8 cellular contexts compared by ENCODE assay signal in the genomic region with DNA sequence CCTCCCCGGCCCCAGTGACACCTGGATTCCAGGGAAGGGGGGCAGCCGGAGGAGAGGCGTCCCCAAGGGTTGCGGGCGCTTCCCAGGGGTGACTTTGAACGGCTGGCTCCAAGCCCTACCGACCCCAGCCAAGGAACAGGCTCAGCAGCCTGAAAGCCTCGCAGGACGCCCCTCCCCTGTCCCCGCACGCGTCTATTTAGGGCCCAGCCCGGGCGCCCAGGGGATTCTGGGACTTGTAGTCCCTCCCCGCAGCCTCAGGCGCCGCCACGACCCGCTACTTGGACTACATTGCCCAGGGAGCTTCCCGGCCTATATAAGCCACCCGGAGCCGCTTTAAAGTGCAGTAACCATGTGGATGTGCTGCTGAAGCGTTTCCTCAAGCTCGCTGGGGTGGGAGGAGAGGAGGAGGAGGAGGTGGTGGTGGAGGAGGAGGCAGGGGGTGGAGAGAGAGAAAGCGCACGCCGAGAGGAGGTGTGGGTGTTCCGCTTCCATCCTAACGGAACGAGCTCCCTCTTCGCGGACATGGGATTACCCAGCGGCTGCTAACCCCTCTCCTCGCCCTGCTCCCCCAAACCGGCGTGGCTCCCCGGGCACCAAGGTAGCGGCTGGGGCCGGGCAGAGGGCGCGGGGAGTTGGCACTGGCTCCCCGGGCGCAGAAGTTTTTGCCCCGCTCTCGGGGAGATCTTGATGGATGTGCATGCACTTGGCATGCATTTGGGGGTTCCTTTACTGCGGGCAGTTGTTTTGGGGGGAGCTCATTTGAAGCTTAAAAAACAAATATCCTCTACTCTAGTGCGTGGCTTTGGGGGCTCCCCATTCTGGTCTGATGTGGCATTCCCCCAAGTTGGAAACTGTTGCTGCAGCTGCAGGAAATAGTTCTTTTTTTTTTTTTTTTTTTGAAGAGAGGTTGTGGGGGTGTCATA. TPM values are rescaled to one million over a fixed set of nuclear protein-coding genes. Genes with fewer than 3 reads are reported as not detected.
A peak's percentile ranks its signal among the peaks of the same experiment; 100 is the strongest.
DNase-seq lines count a peak whose midpoint lies in the region; ATAC-seq and TF ChIP-seq lines count a peak whose summit lies in the region.

A gene (plus strand): TSS at position 341 of the 923 bp plus-strand sequence. CDS start 23,144 bp downstream, outside the sequence.

- H3K27ac ChIP-seq in esophagus (ENCODE audit: low read depth in 2 of 2, low read length in 1 of 2) (peak within 1 kb of the TSS; percentile 65 to 82), muscle layer of colon (ENCODE audit: low read depth, low read length) (peak within 1 kb of the TSS; percentile 83)

- peak within 1 kb of the TSS; percentile 91 for H3K27ac Mint-ChIP-seq in activated T-cell treated with anti-CD3 and anti-CD28 coated beads, Interleukin-2, amount 50 U/mL, for 24 hours

- H3K27me3 Mint-ChIP-seq in activated T-cell treated with anti-CD3 and anti-CD28 coated beads, Interleukin-2, amount 50 U/mL, for 24 hours, result peaks cover 6% of the 10 kb centered on the region

- peak; percentile 41 for DNase-seq in DMS153 treated with DMSO at 0.1 percent for 48 hours (lab: John Stamatoyannopoulos, UW; ENCODE audit: unreplicated experiment)
- peak; percentile 99 for DNase-seq in KBM-7
- peak; percentile 96 for DNase-seq in activated T-cell treated with anti-CD3 and anti-CD28 coated beads, Interleukin-2, amount 50 U/mL, for 24 hours
- peak; percentile 91 for DNase-seq in stimulated activated CD8-positive, alpha-beta memory T cell treated with anti-CD3 and anti-CD28 coated beads, Interleukin-7, amount 100 ng/mL, for 24 hours (ENCODE audit: low read depth)

- H3K9me3 Mint-ChIP-seq in activated T-cell treated with anti-CD3 and anti-CD28 coated beads, Interleukin-2, amount 50 U/mL, for 24 hours, result no peaks in the 10 kb centered on the region

- H3K4me3 ChIP-seq in esophagus (ENCODE audit: low read depth in 1 of 2, low read length in 2 of 2), result peak within 1 kb of the TSS; percentile 66 to 67
- peak within 1 kb of the TSS; percentile 63 to 89 for H3K4me3 ChIP-seq in muscle layer of colon (ENCODE audit: low read depth in 1 of 2, low read length in 2 of 2)

- H3K36me3 ChIP-seq in esophagus (ENCODE audit: control insufficient read depth in 2 of 2, insufficient read depth in 2 of 2, low read length in 1 of 2) (no peaks in the 10 kb centered on the region), muscle layer of colon (ENCODE audit: insufficient read depth, low read length) (no peaks in the 10 kb centered on the region)

- H3K4me3 Mint-ChIP-seq in activated T-cell treated with anti-CD3 and anti-CD28 coated beads, Interleukin-2, amount 50 U/mL, for 24 hours, result peak within 1 kb of the TSS; percentile 93

- H3K4me1 Mint-ChIP-seq in activated T-cell treated with anti-CD3 and anti-CD28 coated beads, Interleukin-2, amount 50 U/mL, for 24 hours (ENCODE audit: low read depth), result peaks cover 51% of the 10 kb centered on the region

- H3K36me3 Mint-ChIP-seq in activated T-cell treated with anti-CD3 and anti-CD28 coated beads, Interleukin-2, amount 50 U/mL, for 24 hours (ENCODE audit: low read depth), result peaks cover 51% of the 10 kb centered on the region

- ATAC-seq in GM21717 (IDR thresholded peaks at IDR 0.05; ENCODE audit: unreplicated experiment), result peak; percentile 94

- peaks cover 0 to 3% of the 10 kb centered on the region in 2 donors for H3K4me1 ChIP-seq in esophagus (ENCODE audit: control insufficient read depth in 2 of 2, insufficient read depth in 2 of 2, low read length in 1 of 2)
- peaks cover 25% of the 10 kb centered on the region for H3K4me1 ChIP-seq in muscle layer of colon (ENCODE audit: insufficient read depth, low read length)

- no peaks in the 10 kb centered on the region for H3K9me3 ChIP-seq in esophagus (ENCODE audit: control insufficient read depth in 2 of 2, insufficient read depth in 1 of 2, low read depth in 1 of 2, low read length in 1 of 2)
- no peaks in the 10 kb centered on the region for H3K9me3 ChIP-seq in muscle layer of colon (ENCODE audit: low read length)

- WGBS in esophagus, 2 donors, result 0% methylated on average over 47 of the region's 47 CpGs

- H3K27me3 ChIP-seq in esophagus (ENCODE audit: control insufficient read depth in 1 of 2, insufficient read depth in 2 of 2, low read length in 2 of 2) (no peaks in the 10 kb centered on the region), muscle layer of colon (ENCODE audit: control insufficient read depth in 1 of 2, insufficient read depth in 2 of 2, low read length in 2 of 2) (no peaks in the 10 kb centered on the region)

- H3K9ac ChIP-seq in muscle layer of colon (ENCODE audit: low read length), result peak within 1 kb of the TSS; percentile 63

- in situ Hi-C loops in KBM-7 (cut with MboI; ENCODE audit: low pct_unique_long_range_greater_than_20kb, low sequenced_read_pairs), result no loop called here

TF ChIP-seq in PFSK-1, 5 proteins besides CTCF, POLR2A, EP300 and RAD21:
- peak; percentile 99 for TF ChIP-seq TAF1 (IDR thresholded peaks at IDR 0.05; ENCODE audit: borderline replicate concordance, insufficient read depth, low read length)
- peak; percentile 83; the same call in 1 of the 2 replicates for TF ChIP-seq SIN3A (IDR thresholded peaks at IDR 0.05; ENCODE audit: borderline replicate concordance, insufficient read depth, low read length)
- peak; percentile 52 for TF ChIP-seq FOXP2 (optimal IDR thresholded peaks at IDR 0.05; ENCODE audit: borderline replicate concordance, extremely low read depth, extremely low read length, insufficient read depth)
- TF ChIP-seq, protein P1, sequence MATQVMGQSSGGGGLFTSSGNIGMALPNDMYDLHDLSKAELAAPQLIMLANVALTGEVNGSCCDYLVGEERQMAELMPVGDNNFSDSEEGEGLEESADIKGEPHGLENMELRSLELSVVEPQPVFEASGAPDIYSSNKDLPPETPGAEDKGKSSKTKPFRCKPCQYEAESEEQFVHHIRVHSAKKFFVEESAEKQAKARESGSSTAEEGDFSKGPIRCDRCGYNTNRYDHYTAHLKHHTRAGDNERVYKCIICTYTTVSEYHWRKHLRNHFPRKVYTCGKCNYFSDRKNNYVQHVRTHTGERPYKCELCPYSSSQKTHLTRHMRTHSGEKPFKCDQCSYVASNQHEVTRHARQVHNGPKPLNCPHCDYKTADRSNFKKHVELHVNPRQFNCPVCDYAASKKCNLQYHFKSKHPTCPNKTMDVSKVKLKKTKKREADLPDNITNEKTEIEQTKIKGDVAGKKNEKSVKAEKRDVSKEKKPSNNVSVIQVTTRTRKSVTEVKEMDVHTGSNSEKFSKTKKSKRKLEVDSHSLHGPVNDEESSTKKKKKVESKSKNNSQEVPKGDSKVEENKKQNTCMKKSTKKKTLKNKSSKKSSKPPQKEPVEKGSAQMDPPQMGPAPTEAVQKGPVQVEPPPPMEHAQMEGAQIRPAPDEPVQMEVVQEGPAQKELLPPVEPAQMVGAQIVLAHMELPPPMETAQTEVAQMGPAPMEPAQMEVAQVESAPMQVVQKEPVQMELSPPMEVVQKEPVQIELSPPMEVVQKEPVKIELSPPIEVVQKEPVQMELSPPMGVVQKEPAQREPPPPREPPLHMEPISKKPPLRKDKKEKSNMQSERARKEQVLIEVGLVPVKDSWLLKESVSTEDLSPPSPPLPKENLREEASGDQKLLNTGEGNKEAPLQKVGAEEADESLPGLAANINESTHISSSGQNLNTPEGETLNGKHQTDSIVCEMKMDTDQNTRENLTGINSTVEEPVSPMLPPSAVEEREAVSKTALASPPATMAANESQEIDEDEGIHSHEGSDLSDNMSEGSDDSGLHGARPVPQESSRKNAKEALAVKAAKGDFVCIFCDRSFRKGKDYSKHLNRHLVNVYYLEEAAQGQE (IDR thresholded peaks at IDR 0.05; ENCODE audit: insufficient read depth in 1 of 2, low read depth in 2 of 2, low read length in 2 of 2), result peak in 1 of 2 experiments; percentile 67; a peak in 1 of 4 replicates
- peak; percentile 99 for TF ChIP-seq POLR2AphosphoS5 (IDR thresholded peaks at IDR 0.05; ENCODE audit: low read depth, low read length)

RNA-seq across cellular contexts. Expression of the gene that starts here (rescaled TPM):
- 24.3 TPM for polyA plus RNA-seq in PFSK-1 (2012; ENCODE audit: insufficient read length, low read depth)
- polyA plus RNA-seq in esophagus, result 10 to 100 TPM in 1 of 2 donors, 1 to 10 TPM in 1; 7.5 to 16.3 TPM

Comparison
In these comparisons a context has a peak if more than half of its experiments do, and no peak if none do; other contexts are left out.
1. Peak in every context shown above with its lines: DNase-seq, ATAC-seq, H3K4me3 ChIP-seq and H3K27ac ChIP-seq.
2. DNase-seq: peak in every context shown above with its lines; median percentile 99 in KBM-7; 96 in activated T-cell treated with anti-CD3 and anti-CD28 coated beads, Interleukin-2, amount 50 U/mL, for 24 hours; 91 in stimulated activated CD8-positive, alpha-beta memory T cell treated with anti-CD3 and anti-CD28 coated beads, Interleukin-7, amount 100 ng/mL, for 24 hours; 41 in DMS153 treated with DMSO at 0.1 percent for 48 hours.